8 cellular contexts compared by ENCODE assay signal in the genomic region with DNA sequence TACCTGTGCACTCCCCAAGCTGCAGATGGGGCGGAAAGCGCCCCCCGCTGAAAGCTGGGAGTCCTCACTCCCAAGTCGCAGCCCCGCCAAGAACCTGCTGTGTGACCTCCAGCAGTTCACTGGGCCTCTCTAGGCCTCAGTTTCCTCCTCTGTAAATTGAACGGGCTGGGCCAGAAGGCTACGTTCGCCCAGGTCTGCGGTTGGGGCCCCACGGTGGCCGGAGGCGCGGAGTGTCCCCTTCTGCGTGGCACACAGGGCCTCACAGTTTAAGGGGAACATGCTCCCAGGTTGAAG. TPM values are rescaled to one million over a fixed set of nuclear protein-coding genes. Genes with fewer than 3 reads are reported as not detected.
DNase-seq lines count a peak whose midpoint lies in the region; ATAC-seq, FAIRE-seq and TF ChIP-seq lines count a peak whose summit lies in the region.

No MANE protein-coding gene starts in this region.

- no peaks in the 10 kb centered on the region for H3K9me3 Mint-ChIP-seq in CD4-positive, alpha-beta T cell

- H2BK12ac ChIP-seq in H1 (ENCODE audit: low read depth, low read length) = no peak overlapping the region

- TF ChIP-seq EP300 in H1 (IDR thresholded peaks at IDR 0.05; ENCODE audit: borderline replicate concordance in 1 of 2, low read depth in 2 of 2, low read length in 2 of 2) = no peak

- no peak overlapping the region for H3K4ac ChIP-seq in H1 (replicated peaks; ENCODE audit: insufficient read length, low read depth, low read length)

- H3K4me2 ChIP-seq in H1 (ENCODE audit: insufficient read depth in 1 of 2, low read depth in 2 of 2, low read length in 2 of 2) = peak overlapping the region; percentile 26 to 79

- TF ChIP-seq POLR2A in H1 (IDR thresholded peaks at IDR 0.05; ENCODE audit: control extremely low read depth in 1 of 2, low read depth in 2 of 2, low read length in 2 of 2) = no peak

- H3K36me3 ChIP-seq in NT2/D1 (ENCODE audit: insufficient read depth, insufficient read length, low read length) = peaks cover 13% of the 10 kb centered on the region
- H3K36me3 ChIP-seq in H1 (ENCODE audit: control insufficient read depth in 2 of 4, insufficient read depth in 4 of 4, low read length in 3 of 4) = no peaks in the 10 kb centered on the region
- H3K36me3 ChIP-seq in neutrophil = no peaks in the 10 kb centered on the region

- H3K4me1 Mint-ChIP-seq in CD4-positive, alpha-beta T cell (ENCODE audit: low read depth) = peaks cover 16% of the 10 kb centered on the region

- peak overlapping the region; percentile 74 for H3K4me3 Mint-ChIP-seq in CD4-positive, alpha-beta T cell

- H3K9ac ChIP-seq in NT2/D1 (ENCODE audit: insufficient read length, low read depth) (peak overlapping the region; percentile 87), H1 (replicated peaks in 1 of 4; ENCODE audit: extremely low read depth in 1 of 4, low read depth in 3 of 4, low read length in 3 of 4) (peak overlapping the region in 1 of 4 experiments; percentile 20; a peak in 2 of 7 replicates)

- H2BK5ac ChIP-seq in H1 (ENCODE audit: low read depth, low read length) = no peak overlapping the region

- intact Hi-C loops in CD4-positive, alpha-beta T cell (cut with DNase I, micrococcal nuclease) = loop anchor here (2.0 to 5.0 kb wide), 4 partner anchors 14 to 243 kb away; partner anchors contain the start of gene MRPL38 (in 1 of the 2)

- no peak for DNase-seq in CD4-positive, alpha-beta T cell
- DNase-seq in NT2/D1 (ENCODE audit: low read depth, low spot score) (no peak), H1 (ENCODE audit: low read depth in 1 of 2, low spot score in 2 of 2) (no peak), NCI-H446 treated with DMSO at 0.1 percent for 48 hours (lab: John Stamatoyannopoulos, UW) (no peak), OCI-M1 (lab: John Stamatoyannopoulos, UW) (no peak), GOT3 (lab: John Stamatoyannopoulos, UW) (no peak), NCI-H82 treated with DMSO at 0.1 percent for 48 hours (lab: John Stamatoyannopoulos, UW; ENCODE audit: unreplicated experiment) (no peak)

- 10% methylated on average over 14 of the region's 14 CpGs; no CpG with 5 or more reads in 1 of the 2 experiments for WGBS in H1 (ENCODE audit: extremely low coverage in 1 of 2, insufficient coverage in 1 of 2, insufficient read length in 1 of 2, insufficient replicate concordance in 2 of 2, low coverage in 1 of 2, low lambda C conversion rate in 2 of 2, missing lambda C conversion rate in 1 of 2), 2 experiments

- H3K27ac ChIP-seq in CD4-positive, alpha-beta T cell (ENCODE audit: low read depth, low read length) = no peak overlapping the region
- H3K27ac ChIP-seq in H1 (ENCODE audit: low read depth, low read length) (no peak overlapping the region), neutrophil (peak overlapping the region; percentile 85)

- H2AK5ac ChIP-seq in H1 (ENCODE audit: low read depth, low read length) = no peak overlapping the region

- no peaks in the 10 kb centered on the region for H3K9me3 ChIP-seq in CD4-positive, alpha-beta T cell (ENCODE audit: control insufficient read depth, low read length)
- H3K9me3 ChIP-seq in NT2/D1 (ENCODE audit: insufficient read depth, low read length) (no peaks in the 10 kb centered on the region), H1 (ENCODE audit: insufficient read depth in 2 of 2, low read depth in 1 of 2, low read length in 1 of 2) (no peaks in the 10 kb centered on the region), neutrophil (no peaks in the 10 kb centered on the region)

- ATAC-seq in CD4-positive, alpha-beta T cell (ENCODE audit: poor library complexity) = no peak

- no peaks in the 10 kb centered on the region for H3K36me3 Mint-ChIP-seq in CD4-positive, alpha-beta T cell (ENCODE audit: low read depth)

- H3K27ac Mint-ChIP-seq in CD4-positive, alpha-beta T cell = peak overlapping the region; percentile 44

- no peak overlapping the region for H2BK120ac ChIP-seq in H1 (replicated peaks; ENCODE audit: low read depth, low read length)

- H3K14ac ChIP-seq in H1 (ENCODE audit: insufficient read length) = no peak overlapping the region

- H4K20me1 ChIP-seq in H1 (replicated peaks in 1 of 2; ENCODE audit: control insufficient read depth in 1 of 2, insufficient read depth in 2 of 2, low read length in 2 of 2) = no peaks in the 10 kb centered on the region

- H4K91ac ChIP-seq in H1 (replicated peaks; ENCODE audit: insufficient read length, low read length) = peak overlapping the region; percentile 35

- H3K79me2 ChIP-seq in H1 (ENCODE audit: control insufficient read depth in 1 of 2, insufficient read depth in 2 of 2, low read length in 2 of 2) = no peaks in the 10 kb centered on the region

- TF ChIP-seq RAD21 in H1 (IDR thresholded peaks at IDR 0.05 in 1 of 2, conservative IDR thresholded peaks at IDR 0.05 in 1 of 2; ENCODE audit: low read depth in 2 of 2, low read length in 2 of 2) = no peak

- H3K18ac ChIP-seq in H1 (ENCODE audit: extremely low read depth, low read length) = peak overlapping the region; percentile 32; the same call in 1 of the 2 replicates

- H3K79me1 ChIP-seq in H1 (ENCODE audit: low read depth, low read length) = no peaks in the 10 kb centered on the region

- peak overlapping the region; percentile 77 for H3K4me3 ChIP-seq in NT2/D1 (ENCODE audit: insufficient read length, low read depth)
- H3K4me3 ChIP-seq in H1 (ENCODE audit: extremely low read depth in 1 of 4, insufficient read depth in 2 of 4, low read depth in 3 of 4, low read length in 4 of 4) = peak overlapping the region; percentile 50 to 88 (median 62)
- H3K4me3 ChIP-seq in neutrophil (ENCODE audit: low read depth in 1 of 2, low read length in 1 of 2) = peak overlapping the region; percentile 84 to 99

- FAIRE-seq in H1 (lab: Jason Lieb, UNC) = no peak

- POLR2A ChIA-PET in CD4-positive, alpha-beta T cell (lab: Charles Lee) = interaction anchor here (0.7 to 8.0 kb wide), 13 partner anchors 11 to 216 kb away, joined by 3 to 246 read pairs (median 7); partner anchors contain the start of genes RECQL5, SAP30BP, TRIM65 and UNC13D
- POLR2A ChIA-PET in H1 (lab: Charles Lee; ENCODE audit: partially characterized antibody) = interaction anchor here (0.6 to 15.1 kb wide), 7 partner anchors 9 to 239 kb away, joined by 3 to 425 read pairs (median 13); partner anchors contain the start of genes LLGL2 and UNK

- no peaks in the 10 kb centered on the region for H3K27me3 Mint-ChIP-seq in CD4-positive, alpha-beta T cell

- H3K23ac ChIP-seq in H1 (ENCODE audit: insufficient read length) = no peak overlapping the region

- peak overlapping the region; percentile 54; the same call in 1 of the 2 replicates for H2AFZ ChIP-seq in H1 (ENCODE audit: low read length)

- H3K56ac ChIP-seq in H1 (replicated peaks; ENCODE audit: insufficient read length, low read depth, low read length) = peak overlapping the region; percentile 2

- no peak overlapping the region for H4K5ac ChIP-seq in H1 (ENCODE audit: insufficient read length, low read depth, low read length)

- H2BK20ac ChIP-seq in H1 (ENCODE audit: low read length) = no peak overlapping the region

- H2BK15ac ChIP-seq in H1 (ENCODE audit: low read length) = no peak overlapping the region

- CTCF ChIA-PET in CD4-positive, alpha-beta T cell (lab: Charles Lee) = interaction anchor here (0.6 to 5.5 kb wide), 14 partner anchors 11 to 113 kb away, joined by 3 to 47 read pairs (median 10); partner anchors contain the start of genes UNK and WBP2
- CTCF ChIA-PET in H1 (lab: Charles Lee; ENCODE audit: partially characterized antibody) = interaction anchor here (0.9 to 19.5 kb wide), 20 partner anchors 12 to 163 kb away, joined by 3 to 359 read pairs (median 4); partner anchors contain the start of gene UNK

- H3K4me1 ChIP-seq in NT2/D1 (ENCODE audit: insufficient read depth, insufficient read length) (peaks cover 15% of the 10 kb centered on the region), H1 (replicated peaks in 1 of 4; ENCODE audit: control insufficient read depth in 3 of 4, insufficient read depth in 4 of 4, low read length in 3 of 4) (peaks cover 0 to 8% (median 6%) of the 10 kb centered on the region in 4 experiments; a peak in 5 of 7 replicates), neutrophil (ENCODE audit: control insufficient read depth in 1 of 2, insufficient read depth in 1 of 2, low read depth in 1 of 2, low read length in 1 of 2) (peaks cover 16 to 17% of the 10 kb centered on the region in 2 experiments)

- no peaks in the 10 kb centered on the region for H3K27me3 ChIP-seq in CD4-positive, alpha-beta T cell (ENCODE audit: control insufficient read depth, insufficient read depth, low read length)
- H3K27me3 ChIP-seq in NT2/D1 (ENCODE audit: insufficient read depth, insufficient read length) (no peaks in the 10 kb centered on the region), H1 (replicated peaks in 1 of 4; ENCODE audit: control insufficient read depth in 3 of 4, extremely low read depth in 1 of 4, insufficient read depth in 3 of 4, low read length in 3 of 4) (peaks cover 0 to 2% (median 0%) of the 10 kb centered on the region in 4 experiments; a peak in 2 of 7 replicates), neutrophil (no peaks in the 10 kb centered on the region)

- peak overlapping the region; percentile 87; the same call in 1 of the 2 replicates for H4K8ac ChIP-seq in H1 (ENCODE audit: extremely low read depth, insufficient read depth, low read length)

- peak; percentile 57 for TF ChIP-seq CTCF in CD4-positive, alpha-beta T cell (IDR thresholded peaks at IDR 0.05)
- no peak for TF ChIP-seq CTCF in H1 (IDR thresholded peaks at IDR 0.05; ENCODE audit: control extremely low read depth in 1 of 3, insufficient read depth in 1 of 3, low read depth in 1 of 3, low read length in 3 of 3)
- no peak for TF ChIP-seq CTCF in neutrophil (IDR thresholded peaks at IDR 0.05)

- peaks cover 3% of the 10 kb centered on the region; the same call in 1 of the 2 replicates for H3K23me2 ChIP-seq in H1 (ENCODE audit: low read depth, low read length)

RNA-seq across cellular contexts. Expression of gene GALK1, which starts 0.6 kb away (rescaled TPM):
- total RNA-seq in CD4-positive, alpha-beta T cell = 1 to 10 TPM; 5.9 to 6.0 TPM
- total RNA-seq in H1 (2021; fragmentation: NEBNext Ultra II Directional; extraction: Animal tissue kit (Norgen Biotek cat#: 25700)) = 31.0 and 34.1 TPM in 2 replicates
- polyA plus RNA-seq in H1 (2011; rRNA removed) = 47.9 and 65.5 TPM in 2 replicates
- polyA plus RNA-seq in H1 (2011; cell fraction: cytosol; rRNA removed) = 44.5 TPM
- polyA plus RNA-seq in H1 (2011; cell fraction: nucleus; rRNA removed) = 55.8 TPM
- polyA plus RNA-seq in H1 (2012, experiment 1 of 2) = 16.4 to 35.1 TPM (median 32.3 TPM) in 4 replicates
- polyA plus RNA-seq in H1 (2012, experiment 2 of 2) = 35.2 TPM
- 21.9 TPM for polyA plus RNA-seq in H1 (2013, experiment 1 of 2)
- polyA plus RNA-seq in H1 (2013, experiment 2 of 2) = 20.6 TPM
- 12.2 and 12.8 TPM in 2 replicates for polyA minus RNA-seq in H1 (2011; rRNA and poly(A)+ RNA removed)
- polyA minus RNA-seq in H1 (2011; cell fraction: cytosol; rRNA and poly(A)+ RNA removed) = 20.1 TPM
- polyA minus RNA-seq in H1 (2011; cell fraction: nucleus; rRNA and poly(A)+ RNA removed) = 19.5 TPM

RNA-seq across cellular contexts. Expression of gene UNK, which starts 20.2 kb away (rescaled TPM):
- 10 to 100 TPM; 33.7 to 36.1 TPM for total RNA-seq in CD4-positive, alpha-beta T cell
- 33.0 and 33.3 TPM in 2 replicates for total RNA-seq in H1 (2021; fragmentation: NEBNext Ultra II Directional; extraction: Animal tissue kit (Norgen Biotek cat#: 25700))
- 24.2 and 28.9 TPM in 2 replicates for polyA plus RNA-seq in H1 (2011; rRNA removed)
- polyA plus RNA-seq in H1 (2011; cell fraction: cytosol; rRNA removed) = 25.1 TPM
- 45.5 TPM for polyA plus RNA-seq in H1 (2011; cell fraction: nucleus; rRNA removed)
- polyA plus RNA-seq in H1 (2012, experiment 1 of 2) = 22.6 to 27.0 TPM (median 24.8 TPM) in 4 replicates
- polyA plus RNA-seq in H1 (2012, experiment 2 of 2) = 14.6 TPM
- polyA plus RNA-seq in H1 (2013, experiment 1 of 2) = 19.3 TPM
- polyA plus RNA-seq in H1 (2013, experiment 2 of 2) = 19.1 TPM
- polyA minus RNA-seq in H1 (2011; rRNA and poly(A)+ RNA removed) = 52.1 and 62.7 TPM in 2 replicates
- polyA minus RNA-seq in H1 (2011; cell fraction: cytosol; rRNA and poly(A)+ RNA removed) = 38.1 TPM
- 75.4 TPM for polyA minus RNA-seq in H1 (2011; cell fraction: nucleus; rRNA and poly(A)+ RNA removed)

RNA-seq across cellular contexts. Expression of gene ITGB4, which starts 43.1 kb away (rescaled TPM):
- total RNA-seq in CD4-positive, alpha-beta T cell = 1 to 10 TPM in 1 of 2 experiments, under 1 TPM in 1; 0.81 to 1.3 TPM
- 5.4 and 5.6 TPM in 2 replicates for total RNA-seq in H1 (2021; fragmentation: NEBNext Ultra II Directional; extraction: Animal tissue kit (Norgen Biotek cat#: 25700))
- 5.2 and 8.4 TPM in 2 replicates for polyA plus RNA-seq in H1 (2011; rRNA removed)
- polyA plus RNA-seq in H1 (2011; cell fraction: cytosol; rRNA removed) = 3.5 TPM
- polyA plus RNA-seq in H1 (2011; cell fraction: nucleus; rRNA removed) = 12.3 TPM
- polyA plus RNA-seq in H1 (2012, experiment 1 of 2) = 4.4 to 8.2 TPM (median 6.4 TPM) in 4 replicates
- polyA plus RNA-seq in H1 (2012, experiment 2 of 2) = 5.0 TPM
- polyA plus RNA-seq in H1 (2013, experiment 1 of 2) = 10.2 TPM
- polyA plus RNA-seq in H1 (2013, experiment 2 of 2) = 7.5 TPM
- polyA minus RNA-seq in H1 (2011; rRNA and poly(A)+ RNA removed) = 7.9 and 8.0 TPM in 2 replicates
- 7.6 TPM for polyA minus RNA-seq in H1 (2011; cell fraction: cytosol; rRNA and poly(A)+ RNA removed)
- polyA minus RNA-seq in H1 (2011; cell fraction: nucleus; rRNA and poly(A)+ RNA removed) = 6.2 TPM
